Comparison of ENCODE assay signal across 20 cellular contexts in genomic region chr13:70027551-70027950, GRCh38.
"Had no signal": no experiment of that assay in that cellular context is flagged by ENCODE, and none has a peak within 500 bp of the region (broad histone marks: within the 10 kb centered on the region; RNA-seq: fewer than 3 reads in every experiment).

No MANE protein-coding gene starts in this region.

- ATAC-seq: HepG2 had no signal

- DNase-seq: IMR-90, Karpas-422, KG1, MG63, NCI-H1092, NCI-H1105 treated with DMSO at 0.1 percent for 48 hours, NCI-H1417 treated with DMSO at 0.1 percent for 48 hours, NCI-H187, NCI-H2029, NCI-H2081 treated with DMSO at 0.1 percent for 48 hours, NCI-H2171, NCI-H226, NCI-H446 treated with DMSO at 0.1 percent for 48 hours, NCI-H510A treated with DMSO at 0.1 percent for 48 hours, NCI-H526, Right ventricle myocardium superior, RPMI8226, SIG-M5, SK-N-SH had no signal
